Comparison of ENCODE assay signal across 8 cellular contexts in the genomic region with DNA sequence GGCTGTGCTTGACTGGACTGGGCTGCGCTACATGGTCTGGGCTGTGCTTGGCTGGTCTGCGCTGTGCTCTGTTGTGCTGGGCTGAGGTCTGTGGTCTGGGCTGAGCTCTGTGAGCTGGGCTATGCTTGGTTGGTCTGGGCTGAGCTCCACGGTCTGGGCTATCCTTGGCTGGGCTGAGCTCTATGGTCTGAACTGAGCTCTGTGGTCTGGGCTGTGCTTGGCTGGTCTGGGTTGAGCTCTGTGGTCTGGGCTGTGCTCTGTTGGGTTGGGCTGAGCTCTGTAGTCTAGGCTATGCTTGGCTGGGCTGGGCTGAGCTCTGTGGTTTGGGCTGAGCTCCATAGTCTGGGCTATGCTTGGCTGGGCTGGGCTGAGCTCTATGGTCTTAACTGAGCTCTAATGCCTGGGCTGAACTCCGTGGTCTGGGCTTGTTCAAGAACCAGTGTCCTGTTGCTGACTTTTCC.
DNase-seq lines count a peak whose midpoint lies in the region; ATAC-seq and TF ChIP-seq lines count a peak whose summit lies in the region.

No MANE protein-coding gene starts in this region.

- WGBS in SK-N-SH (ENCODE audit: low lambda C conversion rate): 100% methylated on average over 2 of the region's 4 CpGs

- TF ChIP-seq EP300 in SK-N-SH (IDR thresholded peaks at IDR 0.05; ENCODE audit: borderline replicate concordance in 1 of 2, low read depth in 1 of 2, low read length in 1 of 2): no peak

- no peak overlapping the region for H3K4me3 Mint-ChIP-seq in immature natural killer cell

- intact Hi-C loops in left ventricle myocardium superior (cut with micrococcal nuclease): no loop called here

- H3K27me3 ChIP-seq in SK-N-SH (ENCODE audit: insufficient read depth): no peaks in the 10 kb centered on the region

- H3K36me3 ChIP-seq in SK-N-SH (replicated peaks in 1 of 2; ENCODE audit: control insufficient read depth in 1 of 2, insufficient read depth in 2 of 2, low read length in 1 of 2): no peaks in the 10 kb centered on the region

- H2AFZ ChIP-seq in SK-N-SH (ENCODE audit: low read depth): no peak overlapping the region

- peaks cover 4 to 7% (median 5%) of the 10 kb centered on the region in 3 donors for H3K27me3 Mint-ChIP-seq in immature natural killer cell (ENCODE audit: low read depth in 3 of 3)

- peaks cover 4% of the 10 kb centered on the region for H3F3A ChIP-seq in SK-N-SH (replicated peaks; ENCODE audit: insufficient read depth)

- POLR2A ChIA-PET in SK-N-SH (lab: Yijun Ruan, JAX): interaction anchor here (0.8 to 1.2 kb wide), 2 partner anchors 93 to 98 kb away, joined by 3 read pairs; no protein-coding TSS in a partner anchor

- no peaks in the 10 kb centered on the region for H3K9me3 ChIP-seq in SK-N-SH

- H3K27ac ChIP-seq in SK-N-SH (ENCODE audit: low read depth in 2 of 2, low read length in 1 of 2): peak overlapping the region; percentile 30 to 32; a peak in 3 of 4 replicates

- H3K9ac ChIP-seq in SK-N-SH: no peak overlapping the region

- H3K4me3 ChIP-seq in SK-N-SH (ENCODE audit: low read depth in 2 of 2, low read length in 1 of 2): no peak overlapping the region

- peak; percentile 89 for ATAC-seq in GM19467 (IDR thresholded peaks at IDR 0.05; ENCODE audit: unreplicated experiment)
- ATAC-seq in HG03460 (IDR thresholded peaks at IDR 0.05; ENCODE audit: unreplicated experiment): peak; percentile 86
- peak; percentile 51 for ATAC-seq in left ventricle myocardium superior

- DNase-seq in ELF-1 (ENCODE audit: low read depth, low spot score): peak; percentile 99
- DNase-seq in SK-N-SH: peak; percentile 61
- peak; percentile 16 for DNase-seq in left ventricle myocardium superior
- DNase-seq in inferior parietal cortex (ENCODE audit: extremely low spot score): no peak
- DNase-seq in immature natural killer cell: no peak
- no peak for DNase-seq in central memory CD4-positive, alpha-beta T cell

- no peak overlapping the region for H3K4me2 ChIP-seq in SK-N-SH

- no peak for TF ChIP-seq CTCF in SK-N-SH (IDR thresholded peaks at IDR 0.05)

- no peak for TF ChIP-seq RAD21 in SK-N-SH (IDR thresholded peaks at IDR 0.05; ENCODE audit: low read length)

- no peak overlapping the region for H3K27ac Mint-ChIP-seq in immature natural killer cell

- CTCF ChIA-PET in SK-N-SH (lab: Yijun Ruan, JAX): interaction anchor here (1.1 to 1.6 kb wide), 4 partner anchors 15 to 96 kb away, joined by 3 to 5 read pairs (median 4); no protein-coding TSS in a partner anchor

- H3K9me3 Mint-ChIP-seq in immature natural killer cell: no peaks in the 10 kb centered on the region

- H3K4me1 ChIP-seq in SK-N-SH (ENCODE audit: control insufficient read depth in 1 of 2, insufficient read depth in 2 of 2, low read depth in 1 of 2, low read length in 1 of 2): peaks cover 0 to 43% of the 10 kb centered on the region in 2 experiments; a peak in 2 of 4 replicates

- no peaks in the 10 kb centered on the region for H3K79me2 ChIP-seq in SK-N-SH (ENCODE audit: insufficient read depth)

- no peaks in the 10 kb centered on the region for H3K36me3 Mint-ChIP-seq in immature natural killer cell

- H3K4me1 Mint-ChIP-seq in immature natural killer cell: peaks cover 4 to 9% of the 10 kb centered on the region in 2 donors

- H3K9me2 ChIP-seq in SK-N-SH: no peaks in the 10 kb centered on the region

- no peaks in the 10 kb centered on the region for H4K20me1 ChIP-seq in SK-N-SH (ENCODE audit: insufficient read depth)

TF ChIP-seq in SK-N-SH, 30 proteins besides CTCF, POLR2A, EP300 and RAD21:
- TF ChIP-seq, protein P1, sequence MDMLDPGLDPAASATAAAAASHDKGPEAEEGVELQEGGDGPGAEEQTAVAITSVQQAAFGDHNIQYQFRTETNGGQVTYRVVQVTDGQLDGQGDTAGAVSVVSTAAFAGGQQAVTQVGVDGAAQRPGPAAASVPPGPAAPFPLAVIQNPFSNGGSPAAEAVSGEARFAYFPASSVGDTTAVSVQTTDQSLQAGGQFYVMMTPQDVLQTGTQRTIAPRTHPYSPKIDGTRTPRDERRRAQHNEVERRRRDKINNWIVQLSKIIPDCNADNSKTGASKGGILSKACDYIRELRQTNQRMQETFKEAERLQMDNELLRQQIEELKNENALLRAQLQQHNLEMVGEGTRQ (IDR thresholded peaks at IDR 0.05; ENCODE audit: borderline replicate concordance, low read depth, low read length): no peak
- TF ChIP-seq, protein P2, sequence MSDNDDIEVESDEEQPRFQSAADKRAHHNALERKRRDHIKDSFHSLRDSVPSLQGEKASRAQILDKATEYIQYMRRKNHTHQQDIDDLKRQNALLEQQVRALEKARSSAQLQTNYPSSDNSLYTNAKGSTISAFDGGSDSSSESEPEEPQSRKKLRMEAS (IDR thresholded peaks at IDR 0.05; ENCODE audit: low read depth): no peak
- no peak for TF ChIP-seq FOSL2 (IDR thresholded peaks at IDR 0.05; ENCODE audit: borderline replicate concordance, low read depth)
- no peak for TF ChIP-seq RFX5 (IDR thresholded peaks at IDR 0.05; ENCODE audit: low read length)
- TF ChIP-seq TAF1 (IDR thresholded peaks at IDR 0.05; ENCODE audit: borderline replicate concordance, low read depth, low read length): no peak
- no peak for TF ChIP-seq FOXM1 (IDR thresholded peaks at IDR 0.05; ENCODE audit: low read depth)
- TF ChIP-seq CHD2 (IDR thresholded peaks at IDR 0.05; ENCODE audit: low read length, partially characterized antibody): no peak
- no peak for TF ChIP-seq RCOR1 (IDR thresholded peaks at IDR 0.05; ENCODE audit: low read length)
- TF ChIP-seq TCF12 (IDR thresholded peaks at IDR 0.05): no peak
- TF ChIP-seq ELF1 (IDR thresholded peaks at IDR 0.05): no peak
- TF ChIP-seq POLR2AphosphoS5 (IDR thresholded peaks at IDR 0.05; ENCODE audit: low read depth, low read length): no peak
- TF ChIP-seq NFIC (IDR thresholded peaks at IDR 0.05; ENCODE audit: borderline replicate concordance): no peak
- TF ChIP-seq, protein P3, sequence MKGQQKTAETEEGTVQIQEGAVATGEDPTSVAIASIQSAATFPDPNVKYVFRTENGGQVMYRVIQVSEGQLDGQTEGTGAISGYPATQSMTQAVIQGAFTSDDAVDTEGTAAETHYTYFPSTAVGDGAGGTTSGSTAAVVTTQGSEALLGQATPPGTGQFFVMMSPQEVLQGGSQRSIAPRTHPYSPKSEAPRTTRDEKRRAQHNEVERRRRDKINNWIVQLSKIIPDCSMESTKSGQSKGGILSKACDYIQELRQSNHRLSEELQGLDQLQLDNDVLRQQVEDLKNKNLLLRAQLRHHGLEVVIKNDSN (IDR thresholded peaks at IDR 0.05; ENCODE audit: borderline replicate concordance, low read depth): no peak
- TF ChIP-seq, protein P4, sequence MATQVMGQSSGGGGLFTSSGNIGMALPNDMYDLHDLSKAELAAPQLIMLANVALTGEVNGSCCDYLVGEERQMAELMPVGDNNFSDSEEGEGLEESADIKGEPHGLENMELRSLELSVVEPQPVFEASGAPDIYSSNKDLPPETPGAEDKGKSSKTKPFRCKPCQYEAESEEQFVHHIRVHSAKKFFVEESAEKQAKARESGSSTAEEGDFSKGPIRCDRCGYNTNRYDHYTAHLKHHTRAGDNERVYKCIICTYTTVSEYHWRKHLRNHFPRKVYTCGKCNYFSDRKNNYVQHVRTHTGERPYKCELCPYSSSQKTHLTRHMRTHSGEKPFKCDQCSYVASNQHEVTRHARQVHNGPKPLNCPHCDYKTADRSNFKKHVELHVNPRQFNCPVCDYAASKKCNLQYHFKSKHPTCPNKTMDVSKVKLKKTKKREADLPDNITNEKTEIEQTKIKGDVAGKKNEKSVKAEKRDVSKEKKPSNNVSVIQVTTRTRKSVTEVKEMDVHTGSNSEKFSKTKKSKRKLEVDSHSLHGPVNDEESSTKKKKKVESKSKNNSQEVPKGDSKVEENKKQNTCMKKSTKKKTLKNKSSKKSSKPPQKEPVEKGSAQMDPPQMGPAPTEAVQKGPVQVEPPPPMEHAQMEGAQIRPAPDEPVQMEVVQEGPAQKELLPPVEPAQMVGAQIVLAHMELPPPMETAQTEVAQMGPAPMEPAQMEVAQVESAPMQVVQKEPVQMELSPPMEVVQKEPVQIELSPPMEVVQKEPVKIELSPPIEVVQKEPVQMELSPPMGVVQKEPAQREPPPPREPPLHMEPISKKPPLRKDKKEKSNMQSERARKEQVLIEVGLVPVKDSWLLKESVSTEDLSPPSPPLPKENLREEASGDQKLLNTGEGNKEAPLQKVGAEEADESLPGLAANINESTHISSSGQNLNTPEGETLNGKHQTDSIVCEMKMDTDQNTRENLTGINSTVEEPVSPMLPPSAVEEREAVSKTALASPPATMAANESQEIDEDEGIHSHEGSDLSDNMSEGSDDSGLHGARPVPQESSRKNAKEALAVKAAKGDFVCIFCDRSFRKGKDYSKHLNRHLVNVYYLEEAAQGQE (IDR thresholded peaks at IDR 0.05; ENCODE audit: low read depth, low read length): no peak
- no peak for TF ChIP-seq SMC3 (IDR thresholded peaks at IDR 0.05; ENCODE audit: low read depth, low read length)
- no peak for TF ChIP-seq SIN3A (IDR thresholded peaks at IDR 0.05; ENCODE audit: borderline replicate concordance, low read depth, low read length)
- TF ChIP-seq, protein P5, sequence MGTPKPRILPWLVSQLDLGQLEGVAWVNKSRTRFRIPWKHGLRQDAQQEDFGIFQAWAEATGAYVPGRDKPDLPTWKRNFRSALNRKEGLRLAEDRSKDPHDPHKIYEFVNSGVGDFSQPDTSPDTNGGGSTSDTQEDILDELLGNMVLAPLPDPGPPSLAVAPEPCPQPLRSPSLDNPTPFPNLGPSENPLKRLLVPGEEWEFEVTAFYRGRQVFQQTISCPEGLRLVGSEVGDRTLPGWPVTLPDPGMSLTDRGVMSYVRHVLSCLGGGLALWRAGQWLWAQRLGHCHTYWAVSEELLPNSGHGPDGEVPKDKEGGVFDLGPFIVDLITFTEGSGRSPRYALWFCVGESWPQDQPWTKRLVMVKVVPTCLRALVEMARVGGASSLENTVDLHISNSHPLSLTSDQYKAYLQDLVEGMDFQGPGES (IDR thresholded peaks at IDR 0.05; ENCODE audit: low read depth, low read length): no peak
- TF ChIP-seq TEAD4 (IDR thresholded peaks at IDR 0.05; ENCODE audit: borderline replicate concordance, insufficient read depth): no peak
TF ChIP-seq in SK-N-SH: peak in this region for 0.

Comparison
In these comparisons a context has a peak if more than half of its experiments do, and no peak if none do; other contexts are left out.
1. DNase-seq: peak in ELF-1 (single experiment), SK-N-SH (single experiment) and left ventricle myocardium superior (single experiment); none in inferior parietal cortex (single experiment), immature natural killer cell (0 of 3) and central memory CD4-positive, alpha-beta T cell (single experiment).
2. Peak in every context shown above with its lines, with median percentiles within 50 percentile points of each other: ATAC-seq.